In genomic region chr7:36509962-36510361, GRCh38 we compare ENCODE assay signal across 1 cellular context.
TF ChIP-seq lines count a peak whose summit lies in the region.

No MANE protein-coding gene starts in this region.

TF ChIP-seq in H1, 55 proteins besides CTCF, POLR2A, EP300 and RAD21:
- no peak for TF ChIP-seq PHF8 (conservative IDR thresholded peaks at IDR 0.05; ENCODE audit: low read depth, low read length)
- no peak for TF ChIP-seq MAFK (IDR thresholded peaks at IDR 0.05; ENCODE audit: low read depth, low read length)
- no peak for TF ChIP-seq TAF7 (optimal IDR thresholded peaks at IDR 0.05; ENCODE audit: borderline replicate concordance, low read depth, low read length)
- no peak for TF ChIP-seq POU5F1 (IDR thresholded peaks at IDR 0.05; ENCODE audit: low read depth, low read length)
- TF ChIP-seq KDM4A (IDR thresholded peaks at IDR 0.05; ENCODE audit: low read depth, low read length, severe bottlenecking) = no peak
- no peak for TF ChIP-seq CHD1 (IDR thresholded peaks at IDR 0.05; ENCODE audit: low read depth, low read length)
- TF ChIP-seq TAF1 (IDR thresholded peaks at IDR 0.05; ENCODE audit: low read depth, low read length) = no peak
- TF ChIP-seq EZH2 (IDR thresholded peaks at IDR 0.05; ENCODE audit: low read depth, low read length, severe bottlenecking) = no peak
- TF ChIP-seq EGR1 (IDR thresholded peaks at IDR 0.05; ENCODE audit: borderline replicate concordance, low read depth, low read length) = no peak
- TF ChIP-seq RNF2 (IDR thresholded peaks at IDR 0.05; ENCODE audit: borderline replicate concordance, low read depth, low read length, missing control alignments, poor library complexity, severe bottlenecking) = no peak
- no peak for TF ChIP-seq CEBPB (IDR thresholded peaks at IDR 0.05; ENCODE audit: low read depth, low read length)
- TF ChIP-seq E2F6 (IDR thresholded peaks at IDR 0.05) = no peak
- no peak for TF ChIP-seq NANOG (IDR thresholded peaks at IDR 0.05; ENCODE audit: insufficient read depth, low read depth, low read length, poor library complexity, severe bottlenecking)
- no peak for TF ChIP-seq CBX8 (IDR thresholded peaks at IDR 0.05; ENCODE audit: borderline replicate concordance, low read depth, low read length)
- no peak for TF ChIP-seq HDAC2 (IDR thresholded peaks at IDR 0.05; ENCODE audit: borderline replicate concordance in 1 of 2, low read depth in 2 of 2, low read length in 2 of 2)
- no peak for TF ChIP-seq RFX5 (IDR thresholded peaks at IDR 0.05; ENCODE audit: borderline replicate concordance, low read depth, low read length)
- TF ChIP-seq ASH2L (IDR thresholded peaks at IDR 0.05; ENCODE audit: low read length) = no peak
